Comparison of ENCODE assay signal across 9 cellular contexts in genomic region chr6:136251394-136251793, GRCh38. TPM values are rescaled to one million over a fixed set of nuclear protein-coding genes. Genes with fewer than 3 reads are reported as not detected.
A peak's percentile ranks its signal among the peaks of the same experiment; 100 is the strongest.
DNase-seq lines count a peak whose midpoint lies in the region; TF ChIP-seq lines count a peak whose summit lies in the region.
"Had no signal": no experiment of that assay in that cellular context is flagged by ENCODE, and none has a peak within 500 bp of the region (broad histone marks: within the 10 kb centered on the region; RNA-seq: fewer than 3 reads in every experiment).

No MANE protein-coding gene starts in this region.

- H3K27ac ChIP-seq in mammary epithelial cell (ENCODE audit: insufficient read depth, low read depth, low read length) = no peak overlapping the region
- no peak overlapping the region for H3K27ac ChIP-seq in parathyroid adenoma

- DNase-seq in NCI-H748 (lab: John Stamatoyannopoulos, UW; ENCODE audit: unreplicated experiment) (peak; percentile 7), NCI-H748 treated with DMSO at 0.1 percent for 48 hours (lab: John Stamatoyannopoulos, UW) (no peak), NCI-H69 (lab: John Stamatoyannopoulos, UW) (peak; percentile 45), mammary epithelial cell (peak; percentile 2), COLO829 (ENCODE audit: low spot score) (no peak), NCI-H2227 treated with DMSO at 0.1 percent for 48 hours (lab: John Stamatoyannopoulos, UW) (no peak), SKM-1 treated with dmso at 0.1 percent for 144 hours (lab: John Stamatoyannopoulos, UW; ENCODE audit: unreplicated experiment) (no peak)
- DNase-seq: NCI-H226 had no signal

- H3K9me3 ChIP-seq in mammary epithelial cell (replicated peaks; ENCODE audit: insufficient read depth, low read length) = no peaks in the 10 kb centered on the region
- no peaks in the 10 kb centered on the region for H3K9me3 ChIP-seq in parathyroid adenoma (ENCODE audit: control insufficient read depth, low read length)

- 56% methylated on average over 4 of the region's 4 CpGs for WGBS in mammary epithelial cell (ENCODE audit: low coverage, missing lambda C conversion rate)

- no peaks in the 10 kb centered on the region for H3K27me3 ChIP-seq in mammary epithelial cell (ENCODE audit: insufficient read depth, low read length)
- no peaks in the 10 kb centered on the region for H3K27me3 ChIP-seq in parathyroid adenoma (ENCODE audit: control insufficient read depth, insufficient read depth, low read length)

- in situ Hi-C loops in mammary epithelial cell (cut with MboI; ENCODE audit: low sequenced_read_pairs in 2 of 2) = no loop called here

- no peaks in the 10 kb centered on the region for H4K20me1 ChIP-seq in mammary epithelial cell (ENCODE audit: insufficient read depth, low read length)

- H3K4me3 ChIP-seq in mammary epithelial cell (replicated peaks in 1 of 3; ENCODE audit: insufficient read depth in 1 of 3, low read depth in 2 of 3, low read length in 3 of 3) = peak overlapping the region in 2 of 3 experiments; percentile 76 to 90
- peak overlapping the region; percentile 88 for H3K4me3 ChIP-seq in parathyroid adenoma (ENCODE audit: low read depth, low read length)

- H2AFZ ChIP-seq in mammary epithelial cell (ENCODE audit: low read depth, low read length) (no peak overlapping the region), parathyroid adenoma (no peak overlapping the region)

- no peak for TF ChIP-seq CTCF in mammary epithelial cell (conservative IDR thresholded peaks at IDR 0.05 in 1 of 2, IDR thresholded peaks at IDR 0.05 in 1 of 2; ENCODE audit: extremely low read depth in 1 of 2, insufficient read depth in 1 of 2, low read depth in 1 of 2, low read length in 2 of 2)
- TF ChIP-seq CTCF in parathyroid adenoma (IDR thresholded peaks at IDR 0.05) = no peak

- dilution Hi-C loops in mammary epithelial cell (cut with HindIII; ENCODE audit: low sequenced_read_pairs) = no loop called here

- intact Hi-C loops in mammary epithelial cell (cut with micrococcal nuclease) = loop anchor here (5.0 kb wide), 1 partner anchor 36 kb away; the partner anchor contains the start of gene BCLAF1

- no TSS peak for BruUV-seq in mammary epithelial cell (replicated peaks; lab: Mats Ljungman, UMichigan)

- H3K4me2 ChIP-seq in mammary epithelial cell (ENCODE audit: insufficient read depth, low read depth, low read length) (peak overlapping the region; percentile 95), parathyroid adenoma (ENCODE audit: low read length) (peak overlapping the region; percentile 95)

- CTCF ChIA-PET in mammary epithelial cell (lab: Charles Lee; ENCODE audit: low non-redundant PET) = no interaction called here

- peaks cover 6% of the 10 kb centered on the region for H3K4me1 ChIP-seq in mammary epithelial cell (ENCODE audit: insufficient read depth, low read length)
- H3K4me1 ChIP-seq in parathyroid adenoma = peaks cover 13% of the 10 kb centered on the region

- H3K9ac ChIP-seq in mammary epithelial cell (ENCODE audit: insufficient read depth, low read length) (peak overlapping the region; percentile 77), parathyroid adenoma (no peak overlapping the region)

- H3K79me2 ChIP-seq in mammary epithelial cell (ENCODE audit: insufficient read depth, low read length) (peaks cover 25% of the 10 kb centered on the region), parathyroid adenoma (no peaks in the 10 kb centered on the region)

- H3K36me3 ChIP-seq in mammary epithelial cell (ENCODE audit: insufficient read depth, low read length) = no peaks in the 10 kb centered on the region
- no peaks in the 10 kb centered on the region for H3K36me3 ChIP-seq in parathyroid adenoma (ENCODE audit: control insufficient read depth, insufficient read depth, low read length)

RNA-seq across cellular contexts. Expression of gene MTFR2, which starts 1.3 kb away (rescaled TPM):
- total RNA-seq in mammary epithelial cell = 1 to 10 TPM; 2.0 to 7.3 TPM
- 13.2 TPM for polyA plus RNA-seq in mammary epithelial cell
- polyA minus RNA-seq in mammary epithelial cell = 7.3 TPM

RNA-seq across cellular contexts. Expression of gene BCLAF1, which starts 38.3 kb away (rescaled TPM):
- 100 to 1,000 TPM; 104 to 143 TPM for total RNA-seq in mammary epithelial cell
- 38.0 TPM for polyA plus RNA-seq in mammary epithelial cell
- polyA minus RNA-seq in mammary epithelial cell = 90.0 TPM

Comparison
In these comparisons a context has a peak if more than half of its experiments do, and no peak if none do; other contexts are left out.
1. DNase-seq: peak in NCI-H748 (single experiment), NCI-H69 (single experiment) and mammary epithelial cell (single experiment); none in NCI-H748 treated with DMSO at 0.1 percent for 48 hours (single experiment), COLO829 (single experiment), NCI-H2227 treated with DMSO at 0.1 percent for 48 hours (single experiment) and SKM-1 treated with dmso at 0.1 percent for 144 hours (single experiment).